In genomic region chr3:139935071-139935865, GRCh38 we compare ENCODE assay signal across 7 cellular contexts. TPM values are rescaled to one million over a fixed set of nuclear protein-coding genes. Genes with fewer than 3 reads are reported as not detected.
DNase-seq lines count a peak whose midpoint lies in the region; ATAC-seq and TF ChIP-seq lines count a peak whose summit lies in the region.

TSS of gene CLSTN2 (plus strand) at chr3:139935185.

- H3K9me3 ChIP-seq in ES-I3 (ENCODE audit: control insufficient read depth, insufficient read depth, low read length), result no peaks in the 10 kb centered on the region
- H3K9me3 ChIP-seq in CD4-positive, alpha-beta T cell (ENCODE audit: control insufficient read depth, low read length), result no peaks in the 10 kb centered on the region

- H3K9ac ChIP-seq in ES-I3 (ENCODE audit: low read depth, low read length), result peak within 1 kb of the TSS; percentile 92

- H3K4me3 Mint-ChIP-seq in CD4-positive, alpha-beta T cell, result no peak within 1 kb of the TSS

- peaks cover 73% of the 10 kb centered on the region for H3K27me3 Mint-ChIP-seq in CD4-positive, alpha-beta T cell

- H3K36me3 ChIP-seq in ES-I3 (ENCODE audit: insufficient read depth, low read length), result no peaks in the 10 kb centered on the region
- no peaks in the 10 kb centered on the region for H3K36me3 ChIP-seq in brain microvascular endothelial cell (replicated peaks)

- intact Hi-C loops in CD4-positive, alpha-beta T cell (cut with DNase I, micrococcal nuclease), result no loop called here

- CTCF ChIA-PET in CD4-positive, alpha-beta T cell (lab: Charles Lee), result no interaction called here

- DNase-seq in NCI-H446 (lab: John Stamatoyannopoulos, UW) (peak; percentile 79 to 93), brain microvascular endothelial cell (peak; percentile 53), inferior parietal cortex (ENCODE audit: extremely low spot score) (peak; percentile 70)
- DNase-seq in CD4-positive, alpha-beta T cell, result no peak

- TF ChIP-seq CTCF in brain microvascular endothelial cell (IDR thresholded peaks at IDR 0.05; ENCODE audit: low read depth, low read length, missing control alignments), result peak; percentile 20
- TF ChIP-seq CTCF in CD4-positive, alpha-beta T cell (IDR thresholded peaks at IDR 0.05), result no peak

- H3K27me3 ChIP-seq in brain microvascular endothelial cell (replicated peaks), result no peaks in the 10 kb centered on the region
- peaks cover 42% of the 10 kb centered on the region for H3K27me3 ChIP-seq in CD4-positive, alpha-beta T cell (ENCODE audit: control insufficient read depth, insufficient read depth, low read length)

- H3K4me1 ChIP-seq in ES-I3 (ENCODE audit: insufficient read depth, low read length), result no peaks in the 10 kb centered on the region

- peak within 1 kb of the TSS; percentile 66 for H3K4me3 ChIP-seq in brain microvascular endothelial cell (ENCODE audit: low read depth, low read length)
- peak within 1 kb of the TSS; percentile 2 to 43 (median 33) for H3K4me3 ChIP-seq in skin epidermis

- H3K36me3 Mint-ChIP-seq in CD4-positive, alpha-beta T cell (ENCODE audit: low read depth), result no peaks in the 10 kb centered on the region

- peaks cover 4% of the 10 kb centered on the region for H3K4me1 Mint-ChIP-seq in CD4-positive, alpha-beta T cell (ENCODE audit: low read depth)

- H3K27ac Mint-ChIP-seq in CD4-positive, alpha-beta T cell, result no peak within 1 kb of the TSS

- no peaks in the 10 kb centered on the region for H3K9me3 Mint-ChIP-seq in CD4-positive, alpha-beta T cell

- ATAC-seq in HG02571 (IDR thresholded peaks at IDR 0.05; ENCODE audit: unreplicated experiment), result peak; percentile 48
- no peak for ATAC-seq in CD4-positive, alpha-beta T cell (ENCODE audit: poor library complexity)

- in situ Hi-C loops in brain microvascular endothelial cell (cut with HindIII; ENCODE audit: low pct_ligation_motif_present, low sequenced_read_pairs), result no loop called here

- no peak within 1 kb of the TSS for H3K27ac ChIP-seq in brain microvascular endothelial cell
- no peak within 1 kb of the TSS for H3K27ac ChIP-seq in skin epidermis
- H3K27ac ChIP-seq in CD4-positive, alpha-beta T cell (ENCODE audit: low read depth, low read length), result no peak within 1 kb of the TSS

- POLR2A ChIA-PET in CD4-positive, alpha-beta T cell (lab: Charles Lee), result no interaction called here

RNA-seq across cellular contexts. Expression of gene CLSTN2, which starts in this region (rescaled TPM):
- total RNA-seq in CD4-positive, alpha-beta T cell, result not detected

Comparison
In these comparisons a context has a peak if more than half of its experiments do, and no peak if none do; other contexts are left out.
1. DNase-seq: peak in NCI-H446 (2 of 2), brain microvascular endothelial cell (single experiment) and inferior parietal cortex (single experiment); none in CD4-positive, alpha-beta T cell (0 of 10).